ENCODE assay signal across 29 cellular contexts in the genomic region with DNA sequence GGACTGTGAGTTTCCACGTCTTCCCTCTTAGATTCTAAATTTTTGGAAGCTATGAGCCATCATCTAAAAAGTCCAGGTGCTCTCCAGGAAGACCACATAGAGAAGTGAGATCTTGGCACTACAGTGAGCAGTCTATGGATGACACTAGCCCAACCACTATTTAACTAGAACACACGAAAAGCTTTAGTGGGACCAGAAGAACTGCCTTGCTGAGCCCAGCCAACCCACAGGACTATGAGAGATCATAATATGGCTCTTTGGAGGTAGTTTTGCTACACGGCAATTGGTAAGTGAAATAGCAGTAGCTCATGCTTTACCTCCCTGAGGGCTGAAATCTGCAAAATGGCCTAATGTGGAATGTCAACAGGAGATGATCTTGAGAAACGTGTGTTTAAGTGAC.
"Had no signal": no experiment of that assay in that cellular context is flagged by ENCODE, and none has a peak within 500 bp of the region (broad histone marks: within the 10 kb centered on the region; RNA-seq: fewer than 3 reads in every experiment).

No MANE protein-coding gene starts in this region.

- H3K36me3 ChIP-seq: brain microvascular endothelial cell, SJCRH30 had no signal

- DNase-seq: activated CD4-positive, alpha-beta memory T cell treated with anti-CD3 and anti-CD28 coated beads for 36 hours; activated CD4-positive, alpha-beta T cell treated with anti-CD3 and anti-CD28 coated beads for 4 hours; activated CD4-positive, alpha-beta T cell treated with anti-CD3 and anti-CD28 coated beads, Interleukin-2, amount 50 U/mL, for 1 hour; activated CD4-positive, CD25-positive, alpha-beta regulatory T cell treated with anti-CD3 and anti-CD28 coated beads, Interleukin-2, amount 50 U/mL, for 72 hours; activated CD8-positive, alpha-beta memory T cell treated with anti-CD3 and anti-CD28 coated beads, Interleukin-2, amount 50 U/mL, for 4 hours; activated effector memory CD4-positive, alpha-beta T cell treated with Interleukin-2 at 50 U/mL for 16 hours; activated naive CD4-positive, alpha-beta T cell treated with anti-CD3 and anti-CD28 coated beads, Interleukin-2, amount 10 ng/mL, durations not matched to agents 7 days and 5 days; activated naive CD8-positive, alpha-beta T cell treated with anti-CD3 and anti-CD28 coated beads, Interleukin-2, amount 50 U/mL, for 24 hours; activated T-cell treated with anti-CD3 and anti-CD28 coated beads for 4 hours; activated T-cell treated with anti-CD3 and anti-CD28 coated beads, Interleukin-2, amount 50 U/mL, for 48 hours; anterior cingulate cortex; brain microvascular endothelial cell; central memory CD4-positive, alpha-beta T cell; MM.1S; MV-4-11; NCI-H1092; NCI-H1436 treated with DMSO at 0.1 percent for 48 hours; NCI-H1694 treated with DMSO at 0.1 percent for 48 hours; NCI-H2029; NCI-H345; NCI-H524 treated with DMSO at 0.1 percent for 48 hours; SHP77; SJCRH30; SK-N-SH had no signal

- H3K27ac Mint-ChIP-seq: activated CD4-positive, alpha-beta memory T cell treated with anti-CD3 and anti-CD28 coated beads for 36 hours; activated naive CD4-positive, alpha-beta T cell treated with anti-CD3 and anti-CD28 coated beads, Interleukin-2, amount 10 ng/mL, durations not matched to agents 7 days and 5 days; activated naive CD8-positive, alpha-beta T cell; activated naive CD8-positive, alpha-beta T cell treated with anti-CD3 and anti-CD28 coated beads, Interleukin-2, amount 50 U/mL, for 24 hours; T-helper 1 cell treated with Interleukin-12 subunit alpha and Interleukin-12 subunit beta and Interleukin-4 antibody, amounts not matched to agents 30 μg/mL and 1 μg/mL, for 36 hours; T-helper 2 cell treated with Interferon-gamma antibody and Interleukin-4, amounts not matched to agents 5 μg/mL and 100 μg/mL, for 36 hours; WTC11 had no signal

- H3K27me3 ChIP-seq: brain microvascular endothelial cell, SJCRH30 had no signal

- H3K36me3 Mint-ChIP-seq: activated CD4-positive, alpha-beta memory T cell treated with anti-CD3 and anti-CD28 coated beads for 36 hours; activated naive CD4-positive, alpha-beta T cell treated with anti-CD3 and anti-CD28 coated beads, Interleukin-2, amount 10 ng/mL, durations not matched to agents 7 days and 5 days; activated naive CD8-positive, alpha-beta T cell had no signal

- H3K4me1 Mint-ChIP-seq: WTC11 had no signal

- ATAC-seq: activated naive CD8-positive, alpha-beta T cell treated with anti-CD3 and anti-CD28 coated beads, Interleukin-2, amount 50 U/mL, for 24 hours; Panc1; WTC11 had no signal

- H3K4me3 Mint-ChIP-seq: activated CD4-positive, alpha-beta memory T cell treated with anti-CD3 and anti-CD28 coated beads for 36 hours; activated naive CD4-positive, alpha-beta T cell treated with anti-CD3 and anti-CD28 coated beads, Interleukin-2, amount 10 ng/mL, durations not matched to agents 7 days and 5 days; activated naive CD8-positive, alpha-beta T cell; activated naive CD8-positive, alpha-beta T cell treated with anti-CD3 and anti-CD28 coated beads, Interleukin-2, amount 50 U/mL, for 24 hours; T-helper 1 cell treated with Interleukin-12 subunit alpha and Interleukin-12 subunit beta and Interleukin-4 antibody, amounts not matched to agents 30 μg/mL and 1 μg/mL, for 36 hours; T-helper 2 cell treated with Interferon-gamma antibody and Interleukin-4, amounts not matched to agents 5 μg/mL and 100 μg/mL, for 36 hours; WTC11 had no signal

- H3K27ac ChIP-seq: brain microvascular endothelial cell, SJCRH30 had no signal

- H3K27me3 Mint-ChIP-seq: activated CD4-positive, alpha-beta memory T cell treated with anti-CD3 and anti-CD28 coated beads for 36 hours had no signal

- H3K9ac ChIP-seq: SK-N-SH had no signal

- H3K4me2 ChIP-seq: SK-N-SH had no signal

- H3K9me2 ChIP-seq: SK-N-SH had no signal

- H3K4me3 ChIP-seq: SJCRH30 had no signal

- H3K9me3 ChIP-seq: SK-N-SH had no signal
